2 cellular contexts compared by ENCODE assay signal in genomic region chr17:62678214-62678919, GRCh38.
TF ChIP-seq lines count a peak whose summit lies in the region.

No MANE protein-coding gene starts in this region.

TF ChIP-seq in SK-N-SH, 30 proteins besides CTCF, POLR2A, EP300 and RAD21 (continued from another document):
- no peak for TF ChIP-seq REST (IDR thresholded peaks at IDR 0.05; ENCODE audit: low read depth, low read length)
- TF ChIP-seq EZH2phosphoT487 (IDR thresholded peaks at IDR 0.05; ENCODE audit: borderline replicate concordance, low read depth), result no peak
- TF ChIP-seq MEF2A (IDR thresholded peaks at IDR 0.05; ENCODE audit: borderline replicate concordance, low read depth), result no peak
- TF ChIP-seq POLR2AphosphoS5 (IDR thresholded peaks at IDR 0.05; ENCODE audit: low read depth, low read length), result no peak
- TF ChIP-seq GABPA (IDR thresholded peaks at IDR 0.05; ENCODE audit: low read depth), result no peak
- no peak for TF ChIP-seq ELF1 (IDR thresholded peaks at IDR 0.05)
- TF ChIP-seq, protein P1, sequence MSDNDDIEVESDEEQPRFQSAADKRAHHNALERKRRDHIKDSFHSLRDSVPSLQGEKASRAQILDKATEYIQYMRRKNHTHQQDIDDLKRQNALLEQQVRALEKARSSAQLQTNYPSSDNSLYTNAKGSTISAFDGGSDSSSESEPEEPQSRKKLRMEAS (IDR thresholded peaks at IDR 0.05; ENCODE audit: low read depth), result no peak
- TF ChIP-seq TCF12 (IDR thresholded peaks at IDR 0.05), result no peak
- no peak for TF ChIP-seq CHD2 (IDR thresholded peaks at IDR 0.05; ENCODE audit: low read length, partially characterized antibody)
- no peak for TF ChIP-seq FOXM1 (IDR thresholded peaks at IDR 0.05; ENCODE audit: low read depth)

TF ChIP-seq in SK-N-SH treated with all-trans-retinoic acid at 6 μM for 48 hours, 23 proteins besides CTCF, POLR2A, EP300 and RAD21 (continued from another document):
- no peak for TF ChIP-seq ZFP30 (CRISPR knock-in tag; IDR thresholded peaks at IDR 0.05)
